ENCODE assay signal across 8 cellular contexts in genomic region chr12:75981773-75982564, GRCh38. TPM values are rescaled to one million over a fixed set of nuclear protein-coding genes. Genes with fewer than 3 reads are reported as not detected.
A peak's percentile ranks its signal among the peaks of the same experiment; 100 is the strongest.
DNase-seq lines count a peak whose midpoint lies in the region; ATAC-seq lines count a peak whose summit lies in the region.

No MANE protein-coding gene starts in this region.

- WGBS in right cardiac atrium: 66% methylated on average over 12 of the region's 12 CpGs

- ATAC-seq in GM18858 (IDR thresholded peaks at IDR 0.05; ENCODE audit: unreplicated experiment) (peak; percentile 44), GM21786 (IDR thresholded peaks at IDR 0.05; ENCODE audit: unreplicated experiment) (peak; percentile 38), right cardiac atrium (no peak)

- peaks cover 5% of the 10 kb centered on the region for H3K4me1 ChIP-seq in right cardiac atrium (ENCODE audit: control insufficient read depth, insufficient read depth, low read length)

- H3K9me3 ChIP-seq in right cardiac atrium (ENCODE audit: control insufficient read depth, low read length): no peaks in the 10 kb centered on the region

- DNase-seq in NCI-H460 (ENCODE audit: extremely low read depth, low read depth) (peak; percentile 97), right cardiac atrium (no peak), H7 (no peak), NCI-H1930 (lab: John Stamatoyannopoulos, UW) (no peak), SKM-1 treated with dmso at 0.1 percent for 144 hours (lab: John Stamatoyannopoulos, UW; ENCODE audit: unreplicated experiment) (no peak), 8988T (no peak)

- H3K27ac ChIP-seq in right cardiac atrium (ENCODE audit: low read length): peak overlapping the region; percentile 68

- H3K36me3 ChIP-seq in H7 (replicated peaks; ENCODE audit: control insufficient read depth, insufficient read depth, low read length): no peaks in the 10 kb centered on the region

- no peaks in the 10 kb centered on the region for H3K27me3 ChIP-seq in right cardiac atrium (ENCODE audit: control insufficient read depth, insufficient read depth)
- no peaks in the 10 kb centered on the region for H3K27me3 ChIP-seq in H7 (ENCODE audit: control insufficient read depth, insufficient read depth, low read length)

- no peak overlapping the region for H3K4me3 ChIP-seq in right cardiac atrium (ENCODE audit: low read length)
- H3K4me3 ChIP-seq in H7 (ENCODE audit: insufficient read depth, low read depth, low read length): no peak overlapping the region

- intact Hi-C loops in right cardiac atrium (cut with DNase I): no loop called here

RNA-seq across cellular contexts. Expression of gene PHLDA1, which starts 49.6 kb away (rescaled TPM):
- 128 and 136 TPM in 2 replicates for total RNA-seq in NCI-H460 (2014; rRNA removed; shearing (Covaris generic))
- 51.5 and 52.0 TPM in 2 replicates for polyA plus RNA-seq in NCI-H460 (2014; cell fraction: nucleus; rRNA removed)
- 1 to 10 TPM; 2.0 to 5.9 (median 3.5) TPM for total RNA-seq in right cardiac atrium
- 3.9 TPM for polyA plus RNA-seq in right cardiac atrium
- total RNA-seq in H7 (2014; rRNA removed; shearing (Covaris generic)): 16.4 and 19.7 TPM in 2 replicates

Comparison
In these comparisons a context has a peak if more than half of its experiments do, and no peak if none do; other contexts are left out.
1. ATAC-seq: peak in GM18858 (single experiment) and GM21786 (single experiment); none in right cardiac atrium (0 of 2).